16 cellular contexts compared by ENCODE assay signal in genomic region chr12:86230516-86231146, GRCh38. TPM values are rescaled to one million over a fixed set of nuclear protein-coding genes. Genes with fewer than 3 reads are reported as not detected.
DNase-seq lines count a peak whose midpoint lies in the region; ATAC-seq and TF ChIP-seq lines count a peak whose summit lies in the region.
"Had no signal": no experiment of that assay in that cellular context is flagged by ENCODE, and none has a peak within 500 bp of the region (broad histone marks: within the 10 kb centered on the region; RNA-seq: fewer than 3 reads in every experiment).

No MANE protein-coding gene starts in this region.

- no peaks in the 10 kb centered on the region for H3K36me3 ChIP-seq in endodermal cell (ENCODE audit: control insufficient read depth, insufficient read depth, low read length)
- H3K36me3 ChIP-seq in effector memory CD4-positive, alpha-beta T cell (ENCODE audit: control insufficient read depth, insufficient read depth, low read length) = no peaks in the 10 kb centered on the region
- H3K36me3 ChIP-seq: tibial artery had no signal

- H3K4me1 Mint-ChIP-seq in endodermal cell = peaks cover 34% of the 10 kb centered on the region
- peaks cover 63% of the 10 kb centered on the region for H3K4me1 Mint-ChIP-seq in mesothelial cell of epicardium
- H3K4me1 Mint-ChIP-seq: activated CD4-positive, alpha-beta T cell treated with anti-CD3 and anti-CD28 coated beads for 36 hours had no signal

- H3K27ac ChIP-seq in endodermal cell (ENCODE audit: low read depth, low read length) = no peak overlapping the region
- no peak overlapping the region for H3K27ac ChIP-seq in effector memory CD4-positive, alpha-beta T cell (ENCODE audit: insufficient read depth, low read length, poor library complexity, severe bottlenecking)

- H3K36me3 Mint-ChIP-seq in endodermal cell (ENCODE audit: low read depth) (peaks cover 3% of the 10 kb centered on the region), mesothelial cell of epicardium (peaks cover 3% of the 10 kb centered on the region)

- in situ Hi-C loops in ACHN (cut with HindIII; ENCODE audit: low pct_ligation_motif_present, low pct_unique_long_range_greater_than_20kb, low sequenced_read_pairs) = no loop called here

- H3K4me3 Mint-ChIP-seq in endodermal cell (no peak overlapping the region), mesothelial cell of epicardium (no peak overlapping the region)
- H3K4me3 Mint-ChIP-seq: activated CD4-positive, alpha-beta T cell treated with anti-CD3 and anti-CD28 coated beads for 36 hours had no signal

- peaks cover 6% of the 10 kb centered on the region for H3K9me3 ChIP-seq in endodermal cell (ENCODE audit: control insufficient read depth, low read length)
- H3K9me3 ChIP-seq in effector memory CD4-positive, alpha-beta T cell (ENCODE audit: control insufficient read depth, low read length) = no peaks in the 10 kb centered on the region
- H3K9me3 ChIP-seq: Caco-2, tibial artery had no signal

- H3K27me3 ChIP-seq in endodermal cell (ENCODE audit: control insufficient read depth, insufficient read depth, low read length, poor library complexity, severe bottlenecking) = no peaks in the 10 kb centered on the region
- no peaks in the 10 kb centered on the region for H3K27me3 ChIP-seq in effector memory CD4-positive, alpha-beta T cell (replicated peaks; ENCODE audit: control insufficient read depth, insufficient read depth, low read length, poor library complexity, severe bottlenecking)
- H3K27me3 ChIP-seq: tibial artery had no signal

- 75 to 90% methylated on average over 1 to 6 of the region's 8 CpGs for WGBS in endodermal cell (ENCODE audit: insufficient coverage in 1 of 2, insufficient read length in 1 of 2), 2 experiments

- ATAC-seq in GM19467 (IDR thresholded peaks at IDR 0.05; ENCODE audit: unreplicated experiment) (no peak), HG02970 (IDR thresholded peaks at IDR 0.05; ENCODE audit: low FRiP score, unreplicated experiment) (no peak)
- ATAC-seq: activated CD4-positive, alpha-beta T cell treated with anti-CD3 and anti-CD28 coated beads for 36 hours had no signal

- peak; percentile 42 for DNase-seq in ACHN
- DNase-seq in LHCN-M2 (ENCODE audit: low read depth) = peak; percentile 81
- no peak for DNase-seq in endodermal cell
- no peak for DNase-seq in mesothelial cell of epicardium (ENCODE audit: low spot score in 2 of 2, unreplicated experiment in 2 of 2)
- DNase-seq in AG08395 (ENCODE audit: low spot score) = no peak
- no peak for DNase-seq in effector memory CD4-positive, alpha-beta T cell
- DNase-seq: activated CD4-positive, alpha-beta T cell treated with anti-CD3 and anti-CD28 coated beads for 36 hours; amygdala; Caco-2; mammary epithelial cell; NCI-H446; occipital lobe; tibial artery had no signal

- H3K9ac ChIP-seq in endodermal cell (ENCODE audit: extremely low read depth, low read length, poor library complexity, severe bottlenecking) = no peak overlapping the region

- H3K4me3 ChIP-seq in endodermal cell (ENCODE audit: low read length) = no peak overlapping the region
- H3K4me3 ChIP-seq in effector memory CD4-positive, alpha-beta T cell (ENCODE audit: insufficient read depth, low read depth, low read length, poor library complexity, severe bottlenecking) = no peak overlapping the region
- H3K4me3 ChIP-seq: tibial artery had no signal

- H3K9me3 Mint-ChIP-seq in endodermal cell = peaks cover 11% of the 10 kb centered on the region
- H3K9me3 Mint-ChIP-seq in mesothelial cell of epicardium = peaks cover 16% of the 10 kb centered on the region

- H3K27me3 Mint-ChIP-seq in endodermal cell (ENCODE audit: insufficient read depth) = no peaks in the 10 kb centered on the region
- H3K27me3 Mint-ChIP-seq in mesothelial cell of epicardium (ENCODE audit: low read depth) = no peaks in the 10 kb centered on the region
- H3K27me3 Mint-ChIP-seq: activated CD4-positive, alpha-beta T cell treated with anti-CD3 and anti-CD28 coated beads for 36 hours had no signal

- H3K27ac Mint-ChIP-seq in endodermal cell (peak overlapping the region; percentile 69), mesothelial cell of epicardium (peak overlapping the region; percentile 94)
- H3K27ac Mint-ChIP-seq: activated CD4-positive, alpha-beta T cell treated with anti-CD3 and anti-CD28 coated beads for 36 hours had no signal

- peaks cover 7% of the 10 kb centered on the region for H3K4me1 ChIP-seq in endodermal cell (ENCODE audit: control insufficient read depth, insufficient read depth, low read length)
- no peaks in the 10 kb centered on the region for H3K4me1 ChIP-seq in effector memory CD4-positive, alpha-beta T cell (ENCODE audit: control insufficient read depth, insufficient read depth, low read length, poor library complexity, severe bottlenecking)
- H3K4me1 ChIP-seq: Caco-2 had no signal

- TF ChIP-seq CTCF in endodermal cell (conservative IDR thresholded peaks at IDR 0.05) (no peak), mesothelial cell of epicardium (IDR thresholded peaks at IDR 0.05; ENCODE audit: unreplicated experiment) (no peak)

RNA-seq across cellular contexts. Expression of gene MGAT4C, which starts 25.6 kb away (rescaled TPM):
- under 0.01 and 0.06 TPM in 2 replicates for total RNA-seq in LHCN-M2 (2014; rRNA removed)
- not detected for polyA plus RNA-seq in LHCN-M2 (2012)
- total RNA-seq in endodermal cell = 1 to 10 TPM in 1 of 2 donors, under 1 TPM in 1; 0.11 to 1.8 TPM
- 1.6 TPM for polyA plus RNA-seq in endodermal cell (2013, experiment 1 of 2)
- polyA plus RNA-seq in endodermal cell (2013, experiment 2 of 2) = 0.41 TPM
- 1.4 to 1.8 TPM (median 1.6 TPM) in 3 replicates for total RNA-seq in mesothelial cell of epicardium
- total RNA-seq: activated CD4-positive, alpha-beta T cell treated with anti-CD3 and anti-CD28 coated beads for 36 hours; Caco-2; mammary epithelial cell; T-helper 1 cell treated with Interleukin-12 subunit alpha and Interleukin-12 subunit beta and Interleukin-4 antibody, amounts not matched to agents 30 ng/mL and 1 ng/mL, for 36 hours had no signal
- polyA plus RNA-seq: mammary epithelial cell had no signal

Comparison
In these comparisons a context has a peak if more than half of its experiments do, and no peak if none do; other contexts are left out.
1. DNase-seq: peak in ACHN (single experiment) and LHCN-M2 (single experiment); none in endodermal cell (single experiment), mesothelial cell of epicardium (0 of 2), AG08395 (single experiment) and effector memory CD4-positive, alpha-beta T cell (0 of 3).